ENCODE assay signal across 20 cellular contexts in the genomic region with DNA sequence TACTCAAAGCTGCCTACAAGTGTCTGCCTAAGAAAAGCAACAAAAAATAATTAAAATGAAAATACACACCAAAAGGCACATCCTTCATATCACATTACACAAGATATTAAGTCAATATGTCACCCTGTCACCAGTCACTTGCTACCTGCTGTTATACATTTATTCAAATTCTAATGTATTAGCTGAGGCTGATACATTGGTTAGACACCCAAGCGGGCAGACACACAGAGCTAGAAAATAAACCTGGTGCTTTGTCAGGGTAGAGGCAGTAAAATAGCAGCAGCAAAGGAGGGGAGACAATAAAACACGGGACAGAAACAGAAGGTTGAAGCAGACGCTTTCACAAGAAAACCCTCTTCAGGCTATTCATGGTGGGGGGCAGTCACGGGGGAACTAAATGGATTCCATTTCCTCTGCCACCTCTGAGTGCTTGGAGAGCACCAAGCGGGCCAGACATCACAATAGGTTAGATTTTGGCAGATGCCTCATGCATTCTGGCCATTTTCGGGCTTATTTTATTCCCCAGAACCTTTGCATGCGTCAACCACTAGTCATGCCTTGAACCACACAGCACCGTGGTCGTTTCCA.
DNase-seq lines count a peak whose midpoint lies in the region; ATAC-seq lines count a peak whose summit lies in the region.
"Had no signal": no experiment of that assay in that cellular context is flagged by ENCODE, and none has a peak within 500 bp of the region (broad histone marks: within the 10 kb centered on the region; RNA-seq: fewer than 3 reads in every experiment).

No MANE protein-coding gene starts in this region.

- no peak for ATAC-seq in HG03432 (IDR thresholded peaks at IDR 0.05; ENCODE audit: unreplicated experiment)
- ATAC-seq: activated CD4-positive, CD25-positive, alpha-beta regulatory T cell treated with anti-CD3 and anti-CD28 coated beads, Interleukin-2, amount 50 U/mL, for 24 hours; mucosa of descending colon; right cardiac atrium had no signal

- peak; percentile 37 for DNase-seq in ELF-1 (ENCODE audit: low read depth, low spot score)
- DNase-seq in NCI-H128 (lab: John Stamatoyannopoulos, UW; ENCODE audit: unreplicated experiment) = peak; percentile 31
- DNase-seq in NCI-H524 (lab: John Stamatoyannopoulos, UW) = peak; percentile 87 to 95
- DNase-seq in iPS-NIHi7 (ENCODE audit: extremely low spot score) = peak; percentile 27
- DNase-seq in NCI-H1048 (lab: John Stamatoyannopoulos, UW) = no peak
- no peak for DNase-seq in NK-92 treated with Interleukin-12 subunit alpha and Interleukin-12 subunit beta, amount 100 ng/mL, for 24 hours (lab: John Stamatoyannopoulos, UW)
- DNase-seq: activated CD4-positive, alpha-beta memory T cell treated with anti-CD3 and anti-CD28 coated beads for 36 hours; activated CD8-positive, alpha-beta memory T cell treated with anti-CD3 and anti-CD28 coated beads, Interleukin-2, amount 50 U/mL, for 4 hours; activated naive CD4-positive, alpha-beta T cell treated with anti-CD3 and anti-CD28 coated beads, Interleukin-2, amount 10 ng/mL, durations not matched to agents 7 days and 5 days; brain microvascular endothelial cell; Caco-2; DND-41; head of caudate nucleus; mucosa of descending colon; NCI-H82; OCI-M1; right cardiac atrium; transverse colon had no signal

Comparison
In these comparisons a context has a peak if more than half of its experiments do, and no peak if none do; other contexts are left out.
1. DNase-seq: peak in ELF-1 (single experiment), NCI-H128 (single experiment), NCI-H524 (2 of 2) and iPS-NIHi7 (single experiment); none in NCI-H1048 (single experiment) and NK-92 treated with Interleukin-12 subunit alpha and Interleukin-12 subunit beta, amount 100 ng/mL, for 24 hours (single experiment).